8 cellular contexts compared by ENCODE assay signal in genomic region chr12:118356809-118357326, GRCh38. TPM values are rescaled to one million over a fixed set of nuclear protein-coding genes. Genes with fewer than 3 reads are reported as not detected.
DNase-seq lines count a peak whose midpoint lies in the region; ATAC-seq, FAIRE-seq and TF ChIP-seq lines count a peak whose summit lies in the region.

No MANE protein-coding gene starts in this region.

- H3K27me3 ChIP-seq in astrocyte (ENCODE audit: insufficient read depth, low read length), result no peaks in the 10 kb centered on the region

- H3K9me3 Mint-ChIP-seq in astrocyte (ENCODE audit: unreplicated experiment), result no peaks in the 10 kb centered on the region

- no peaks in the 10 kb centered on the region for H4K20me1 ChIP-seq in astrocyte (ENCODE audit: insufficient read depth, low read length)

- H2AFZ ChIP-seq in astrocyte (ENCODE audit: low read depth, low read length), result no peak overlapping the region

- peak overlapping the region; percentile 40 for H3K9ac ChIP-seq in astrocyte (ENCODE audit: low read length)

- H3K9me3 ChIP-seq in astrocyte (ENCODE audit: insufficient read depth, low read depth, low read length), result no peaks in the 10 kb centered on the region

- ATAC-seq in HG03196 (IDR thresholded peaks at IDR 0.05; ENCODE audit: unreplicated experiment), result no peak

- peaks cover 2% of the 10 kb centered on the region for H3K36me3 Mint-ChIP-seq in astrocyte (ENCODE audit: low read depth, unreplicated experiment)

- H3K27me3 Mint-ChIP-seq in astrocyte (ENCODE audit: low read depth, unreplicated experiment), result no peaks in the 10 kb centered on the region

- H3K36me3 ChIP-seq in astrocyte (ENCODE audit: insufficient read depth, low read length), result no peaks in the 10 kb centered on the region

- FAIRE-seq in astrocyte (lab: Jason Lieb, UNC), result no peak

- peak overlapping the region; percentile 65 for H3K27ac ChIP-seq in astrocyte (ENCODE audit: low read depth, low read length)

- H3K27ac Mint-ChIP-seq in astrocyte (ENCODE audit: unreplicated experiment), result peak overlapping the region; percentile 67

- in situ Hi-C loops in KBM-7 (cut with MboI; ENCODE audit: low pct_unique_long_range_greater_than_20kb, low sequenced_read_pairs), result no loop called here

- no peak overlapping the region for H3K4me3 Mint-ChIP-seq in astrocyte (ENCODE audit: unreplicated experiment)

- H3K79me2 ChIP-seq in astrocyte (ENCODE audit: insufficient read depth, low read length), result peaks cover 39% of the 10 kb centered on the region

- no peak for TF ChIP-seq CTCF in astrocyte (IDR thresholded peaks at IDR 0.05; ENCODE audit: insufficient read depth, low read depth, low read length)

- peaks cover 10% of the 10 kb centered on the region for H3K4me1 ChIP-seq in astrocyte (ENCODE audit: insufficient read depth, low read length)

- peak; percentile 85 for DNase-seq in GM04503 (ENCODE audit: low read depth)
- DNase-seq in KBM-7, result peak; percentile 72
- DNase-seq in astrocyte (ENCODE audit: low read depth), result peak; percentile 78
- DNase-seq in midbrain (lab: John Stamatoyannopoulos, UW), result peak; percentile 66
- DNase-seq in activated gamma-delta T cell treated with Interleukin-2 at 50 U/mL for 16 hours, result no peak
- no peak for DNase-seq in NCI-H524 treated with DMSO at 0.1 percent for 48 hours (lab: John Stamatoyannopoulos, UW)
- DNase-seq in iPS-NIHi11 (ENCODE audit: low spot score), result no peak

- peaks cover 15% of the 10 kb centered on the region for H3K4me1 Mint-ChIP-seq in astrocyte (ENCODE audit: low read depth, unreplicated experiment)

- peak overlapping the region; percentile 33 for H3K4me2 ChIP-seq in astrocyte (ENCODE audit: low read length)

- H3K4me3 ChIP-seq in astrocyte (ENCODE audit: insufficient read depth, low read depth, low read length), result no peak overlapping the region

RNA-seq across cellular contexts. Expression of gene TAOK3, which starts 15.8 kb away (rescaled TPM):
- total RNA-seq in astrocyte, result 14.2 and 15.7 TPM in 2 replicates

RNA-seq across cellular contexts. Expression of gene SUDS3, which starts 19.5 kb away (rescaled TPM):
- total RNA-seq in astrocyte, result 30.6 and 31.0 TPM in 2 replicates

Comparison
In these comparisons a context has a peak if more than half of its experiments do, and no peak if none do; other contexts are left out.
1. DNase-seq: peak in GM04503 (single experiment), KBM-7 (single experiment), astrocyte (single experiment) and midbrain (single experiment); none in activated gamma-delta T cell treated with Interleukin-2 at 50 U/mL for 16 hours (single experiment), NCI-H524 treated with DMSO at 0.1 percent for 48 hours (single experiment) and iPS-NIHi11 (single experiment).